17 cellular contexts compared by ENCODE assay signal in the genomic region with DNA sequence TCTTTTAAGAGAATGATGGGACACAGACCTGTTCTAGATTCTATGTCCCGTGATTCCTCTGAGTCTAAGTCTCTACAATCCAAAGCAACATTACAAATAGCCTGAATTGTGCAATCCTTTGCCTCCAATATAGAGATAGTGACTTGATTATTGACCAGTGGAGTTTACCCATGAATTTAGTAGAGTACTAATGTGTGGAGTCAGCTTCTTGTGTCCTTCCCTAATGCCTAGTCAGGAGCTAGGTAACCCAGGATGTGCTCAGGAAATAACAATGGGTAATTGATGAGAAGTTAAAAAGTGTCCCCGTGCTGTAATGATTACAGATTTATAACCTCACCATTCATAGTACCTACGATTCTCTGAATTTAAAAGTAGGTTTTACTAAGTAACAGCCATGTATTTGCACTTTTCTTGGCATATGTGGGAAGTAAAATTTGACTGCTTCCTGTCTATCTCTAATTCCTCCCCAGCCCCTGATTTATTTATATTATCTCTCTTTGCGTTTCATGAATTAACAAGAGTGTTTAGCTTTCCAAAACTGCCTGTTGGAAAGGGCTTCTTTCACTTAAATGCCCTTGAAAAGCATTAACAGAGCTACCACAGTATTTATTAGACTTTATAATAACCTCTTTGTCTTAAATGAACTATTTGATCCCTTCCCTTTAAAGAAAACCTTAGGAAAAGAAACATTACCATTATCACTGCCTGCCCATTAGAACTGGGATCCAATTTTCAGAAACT. TPM values are rescaled to one million over a fixed set of nuclear protein-coding genes. Genes with fewer than 3 reads are reported as not detected.
A peak's percentile ranks its signal among the peaks of the same experiment; 100 is the strongest.
DNase-seq lines count a peak whose midpoint lies in the region; ATAC-seq and TF ChIP-seq lines count a peak whose summit lies in the region.
"Had no signal": no experiment of that assay in that cellular context is flagged by ENCODE, and none has a peak within 500 bp of the region (broad histone marks: within the 10 kb centered on the region; RNA-seq: fewer than 3 reads in every experiment).

No MANE protein-coding gene starts in this region.

- H3K4me3 ChIP-seq in breast epithelium: no peak overlapping the region
- H3K4me3 ChIP-seq in mammary epithelial cell (replicated peaks in 1 of 3; ENCODE audit: insufficient read depth in 1 of 3, low read depth in 2 of 3, low read length in 3 of 3): no peak overlapping the region
- no peak overlapping the region for H3K4me3 ChIP-seq in upper lobe of right lung

- DNase-seq in breast epithelium (ENCODE audit: low spot score in 2 of 2) (no peak), mammary epithelial cell (no peak), caudate nucleus (lab: John Stamatoyannopoulos, UW) (no peak), mesothelial cell of epicardium (ENCODE audit: low spot score in 2 of 2, unreplicated experiment in 2 of 2) (no peak), upper lobe of right lung (no peak), NCI-H748 (lab: John Stamatoyannopoulos, UW; ENCODE audit: unreplicated experiment) (no peak), ecto neural progenitor cell (ENCODE audit: low spot score) (no peak)
- DNase-seq: activated B cell treated with CpG ODN at 0.5 μM for 24 hours; AML-193; DMS79 treated with DMSO at 0.1 percent for 48 hours; MM.1S; NCI-H2171; NK-92 treated with Interleukin-12 subunit alpha and Interleukin-12 subunit beta, amount 100 ng/mL, for 24 hours; stimulated activated CD8-positive, alpha-beta memory T cell treated with anti-CD3 and anti-CD28 coated beads, Interleukin-4, amount 100 ng/mL, for 48 hours had no signal

- intact Hi-C loops in breast epithelium (cut with DNase I; ENCODE audit: low total_unique reads) (no loop called here), mammary epithelial cell (cut with micrococcal nuclease) (no loop called here), upper lobe of right lung (cut with DNase I) (no loop called here)

- TF ChIP-seq CTCF in breast epithelium (IDR thresholded peaks at IDR 0.05) (no peak), mammary epithelial cell (conservative IDR thresholded peaks at IDR 0.05 in 1 of 2, IDR thresholded peaks at IDR 0.05 in 1 of 2; ENCODE audit: extremely low read depth in 1 of 2, insufficient read depth in 1 of 2, low read depth in 1 of 2, low read length in 2 of 2) (no peak), mesothelial cell of epicardium (IDR thresholded peaks at IDR 0.05; ENCODE audit: unreplicated experiment) (no peak), upper lobe of right lung (IDR thresholded peaks at IDR 0.05) (no peak)

- H3K9me3 Mint-ChIP-seq in mesothelial cell of epicardium: no peaks in the 10 kb centered on the region
- H3K9me3 Mint-ChIP-seq: activated B cell treated with CpG ODN at 0.5 μM for 24 hours; activated T-helper 17 cell treated with anti-CD3 and anti-CD28 coated beads, Interleukin-2, amount 50 U/mL, for 72 hours; memory B cell had no signal

- no peak for TF ChIP-seq POLR2A in breast epithelium (IDR thresholded peaks at IDR 0.05)

- no peaks in the 10 kb centered on the region for H3K79me2 ChIP-seq in mammary epithelial cell (ENCODE audit: insufficient read depth, low read length)

- H3K4me3 Mint-ChIP-seq in mesothelial cell of epicardium: no peak overlapping the region
- H3K4me3 Mint-ChIP-seq: activated B cell treated with CpG ODN at 0.5 μM for 24 hours, memory B cell had no signal

- in situ Hi-C loops in mammary epithelial cell (cut with MboI; ENCODE audit: low sequenced_read_pairs in 2 of 2): no loop called here

- H3K27me3 ChIP-seq in breast epithelium (no peaks in the 10 kb centered on the region), mammary epithelial cell (ENCODE audit: insufficient read depth, low read length) (no peaks in the 10 kb centered on the region), upper lobe of right lung (no peaks in the 10 kb centered on the region)

- H2AFZ ChIP-seq in mammary epithelial cell (ENCODE audit: low read depth, low read length): no peak overlapping the region

- peak overlapping the region; percentile 28 for H3K27ac Mint-ChIP-seq in mesothelial cell of epicardium
- H3K27ac Mint-ChIP-seq: activated B cell treated with CpG ODN at 0.5 μM for 24 hours, memory B cell had no signal

- peaks cover 0 to 6% of the 10 kb centered on the region in 2 donors for H3K4me1 ChIP-seq in breast epithelium
- H3K4me1 ChIP-seq in mammary epithelial cell (ENCODE audit: insufficient read depth, low read length): peaks cover 21% of the 10 kb centered on the region
- peaks cover 85% of the 10 kb centered on the region for H3K4me1 ChIP-seq in upper lobe of right lung

- H3K36me3 ChIP-seq in breast epithelium (no peaks in the 10 kb centered on the region), mammary epithelial cell (ENCODE audit: insufficient read depth, low read length) (no peaks in the 10 kb centered on the region), upper lobe of right lung (peaks cover 66% of the 10 kb centered on the region)

- H3K9me3 ChIP-seq in breast epithelium: no peaks in the 10 kb centered on the region
- H3K9me3 ChIP-seq in mammary epithelial cell (replicated peaks; ENCODE audit: insufficient read depth, low read length): no peaks in the 10 kb centered on the region
- no peaks in the 10 kb centered on the region for H3K9me3 ChIP-seq in upper lobe of right lung

- H3K36me3 Mint-ChIP-seq in mesothelial cell of epicardium: peaks cover 25% of the 10 kb centered on the region

- ATAC-seq in upper lobe of right lung (no peak), HG02759 (IDR thresholded peaks at IDR 0.05; ENCODE audit: unreplicated experiment) (no peak)
- ATAC-seq: activated T-helper 17 cell treated with anti-CD3 and anti-CD28 coated beads, Interleukin-2, amount 50 U/mL, for 72 hours had no signal

- no peak overlapping the region for H3K9ac ChIP-seq in mammary epithelial cell (ENCODE audit: insufficient read depth, low read length)

- BruUV-seq in mammary epithelial cell (replicated peaks; lab: Mats Ljungman, UMichigan): no TSS peak

- H3K4me2 ChIP-seq in mammary epithelial cell (ENCODE audit: insufficient read depth, low read depth, low read length): no peak overlapping the region

- WGBS in mammary epithelial cell (ENCODE audit: low coverage, missing lambda C conversion rate): 79% methylated on average over 4 of the region's 4 CpGs

- dilution Hi-C loops in mammary epithelial cell (cut with HindIII; ENCODE audit: low sequenced_read_pairs): no loop called here

- peaks cover 43% of the 10 kb centered on the region for H3K4me1 Mint-ChIP-seq in mesothelial cell of epicardium

- H4K20me1 ChIP-seq in mammary epithelial cell (ENCODE audit: insufficient read depth, low read length): no peaks in the 10 kb centered on the region

- CTCF ChIA-PET in mammary epithelial cell (lab: Charles Lee; ENCODE audit: low non-redundant PET): no interaction called here

- H3K27ac ChIP-seq in breast epithelium (peak overlapping the region; percentile 38 to 80), mammary epithelial cell (ENCODE audit: insufficient read depth, low read depth, low read length) (no peak overlapping the region), caudate nucleus (ENCODE audit: low read depth, low read length) (peak overlapping the region; percentile 5), upper lobe of right lung (peak overlapping the region; percentile 51)

- no peaks in the 10 kb centered on the region for H3K27me3 Mint-ChIP-seq in mesothelial cell of epicardium (ENCODE audit: low read depth)
- H3K27me3 Mint-ChIP-seq: activated B cell treated with CpG ODN at 0.5 μM for 24 hours; activated T-helper 17 cell treated with anti-CD3 and anti-CD28 coated beads, Interleukin-2, amount 50 U/mL, for 72 hours; memory B cell had no signal

RNA-seq across cellular contexts. Expression of gene NEDD9, which starts 30.5 kb away (rescaled TPM):
- 100 to 1,000 TPM in 1 of 3 donors, 10 to 100 TPM in 2; 41.4 to 108 (median 79.2) TPM for total RNA-seq in breast epithelium
- total RNA-seq in mammary epithelial cell: 10 to 100 TPM in 1 of 2 donors, 1 to 10 TPM in 1; 7.8 to 69.7 TPM
- polyA plus RNA-seq in mammary epithelial cell: 4.8 TPM
- polyA minus RNA-seq in mammary epithelial cell: 3.5 TPM
- 25.5 to 28.6 TPM (median 27.4 TPM) in 3 replicates for total RNA-seq in mesothelial cell of epicardium
- 194 TPM for total RNA-seq in upper lobe of right lung
